In the genomic region with DNA sequence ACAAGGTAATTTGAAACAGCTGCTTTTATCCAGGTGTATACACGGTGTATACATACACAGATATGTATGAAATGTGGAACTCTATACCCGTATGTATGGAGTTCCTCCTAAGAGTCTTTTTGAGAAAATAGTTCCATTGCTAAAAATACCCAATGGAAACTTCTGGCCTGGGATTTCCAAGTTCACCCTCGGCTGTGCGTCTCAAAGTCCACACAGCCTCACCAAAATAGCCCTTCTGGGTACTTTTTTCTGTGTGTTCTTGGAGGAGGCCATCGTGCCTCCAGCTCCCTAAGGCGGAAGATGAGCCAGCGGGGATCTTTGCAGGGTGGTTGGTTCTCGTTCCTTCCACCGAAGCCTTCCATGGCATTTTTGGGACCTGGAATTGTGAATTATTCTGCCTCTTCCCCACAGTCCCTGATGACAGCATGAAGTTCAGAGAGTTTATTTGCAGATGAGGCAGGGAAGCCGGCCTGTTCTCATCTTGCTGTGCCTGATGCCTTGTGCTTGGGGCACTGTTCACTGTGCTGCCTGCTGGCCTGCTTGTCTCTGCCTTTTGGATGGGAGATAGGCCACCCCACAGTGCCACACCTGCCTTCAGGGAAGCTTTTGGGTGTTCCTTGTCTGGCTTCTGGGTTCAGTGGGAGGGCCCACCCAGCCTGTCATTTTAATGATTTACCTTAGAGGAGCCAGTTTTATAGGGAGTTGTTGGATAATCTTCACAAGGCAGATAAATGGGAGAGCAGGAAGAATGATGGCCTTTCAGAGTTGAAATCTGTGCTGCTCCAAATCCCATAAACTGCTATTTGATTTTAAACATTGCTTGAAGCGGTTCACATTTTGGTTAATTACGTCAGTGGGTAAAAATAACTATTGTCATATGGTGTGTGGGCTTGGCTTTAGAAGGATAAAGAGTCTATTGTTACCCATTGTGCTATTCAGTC, we compare ENCODE assay signal across 1 cellular context.
TF ChIP-seq lines count a peak whose summit lies in the region.

No MANE protein-coding gene starts in this region.

TF ChIP-seq in HEK293, 187 proteins besides CTCF, POLR2A, EP300 and RAD21 (continued from another document and continues in another):
- TF ChIP-seq, protein P1, sequence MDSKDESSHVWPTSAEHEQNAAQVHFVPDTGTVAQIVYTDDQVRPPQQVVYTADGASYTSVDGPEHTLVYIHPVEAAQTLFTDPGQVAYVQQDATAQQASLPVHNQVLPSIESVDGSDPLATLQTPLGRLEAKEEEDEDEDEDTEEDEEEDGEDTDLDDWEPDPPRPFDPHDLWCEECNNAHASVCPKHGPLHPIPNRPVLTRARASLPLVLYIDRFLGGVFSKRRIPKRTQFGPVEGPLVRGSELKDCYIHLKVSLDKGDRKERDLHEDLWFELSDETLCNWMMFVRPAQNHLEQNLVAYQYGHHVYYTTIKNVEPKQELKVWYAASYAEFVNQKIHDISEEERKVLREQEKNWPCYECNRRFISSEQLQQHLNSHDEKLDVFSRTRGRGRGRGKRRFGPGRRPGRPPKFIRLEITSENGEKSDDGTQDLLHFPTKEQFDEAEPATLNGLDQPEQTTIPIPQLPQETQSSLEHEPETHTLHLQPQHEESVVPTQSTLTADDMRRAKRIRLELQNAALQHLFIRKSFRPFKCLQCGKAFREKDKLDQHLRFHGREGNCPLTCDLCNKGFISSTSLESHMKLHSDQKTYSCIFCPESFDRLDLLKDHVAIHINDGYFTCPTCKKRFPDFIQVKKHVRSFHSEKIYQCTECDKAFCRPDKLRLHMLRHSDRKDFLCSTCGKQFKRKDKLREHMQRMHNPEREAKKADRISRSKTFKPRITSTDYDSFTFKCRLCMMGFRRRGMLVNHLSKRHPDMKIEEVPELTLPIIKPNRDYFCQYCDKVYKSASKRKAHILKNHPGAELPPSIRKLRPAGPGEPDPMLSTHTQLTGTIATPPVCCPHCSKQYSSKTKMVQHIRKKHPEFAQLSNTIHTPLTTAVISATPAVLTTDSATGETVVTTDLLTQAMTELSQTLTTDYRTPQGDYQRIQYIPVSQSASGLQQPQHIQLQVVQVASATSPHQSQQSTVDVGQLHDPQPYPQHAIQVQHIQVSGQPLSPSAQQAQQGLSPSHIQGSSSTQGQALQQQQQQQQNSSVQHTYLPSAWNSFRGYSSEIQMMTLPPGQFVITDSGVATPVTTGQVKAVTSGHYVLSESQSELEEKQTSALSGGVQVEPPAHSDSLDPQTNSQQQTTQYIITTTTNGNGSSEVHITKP (tag by site-specific recombination; IDR thresholded peaks at IDR 0.05), result no peak
- TF ChIP-seq ZNF148 (tag by site-specific recombination; IDR thresholded peaks at IDR 0.05; ENCODE audit: borderline replicate concordance), result no peak
- TF ChIP-seq ZEB2 (tag by site-specific recombination; IDR thresholded peaks at IDR 0.05), result 0 out of 2 replicates have a peak, but pooled peaks have one; percentile 25
- TF ChIP-seq REPIN1 (tag by site-specific recombination; IDR thresholded peaks at IDR 0.05; ENCODE audit: low read depth), result no peak
- TF ChIP-seq, protein P2, sequence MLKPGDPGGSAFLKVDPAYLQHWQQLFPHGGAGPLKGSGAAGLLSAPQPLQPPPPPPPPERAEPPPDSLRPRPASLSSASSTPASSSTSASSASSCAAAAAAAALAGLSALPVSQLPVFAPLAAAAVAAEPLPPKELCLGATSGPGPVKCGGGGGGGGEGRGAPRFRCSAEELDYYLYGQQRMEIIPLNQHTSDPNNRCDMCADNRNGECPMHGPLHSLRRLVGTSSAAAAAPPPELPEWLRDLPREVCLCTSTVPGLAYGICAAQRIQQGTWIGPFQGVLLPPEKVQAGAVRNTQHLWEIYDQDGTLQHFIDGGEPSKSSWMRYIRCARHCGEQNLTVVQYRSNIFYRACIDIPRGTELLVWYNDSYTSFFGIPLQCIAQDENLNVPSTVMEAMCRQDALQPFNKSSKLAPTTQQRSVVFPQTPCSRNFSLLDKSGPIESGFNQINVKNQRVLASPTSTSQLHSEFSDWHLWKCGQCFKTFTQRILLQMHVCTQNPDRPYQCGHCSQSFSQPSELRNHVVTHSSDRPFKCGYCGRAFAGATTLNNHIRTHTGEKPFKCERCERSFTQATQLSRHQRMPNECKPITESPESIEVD (tag by site-specific recombination; IDR thresholded peaks at IDR 0.05), result peak; percentile 64
- no peak for TF ChIP-seq ZNF341 (tag by site-specific recombination; IDR thresholded peaks at IDR 0.05; ENCODE audit: low read depth)
- TF ChIP-seq ZIC2 (tag by site-specific recombination; IDR thresholded peaks at IDR 0.05), result no peak; the same call in 1 of the 2 replicates
- TF ChIP-seq ZNF561 (tag by site-specific recombination; IDR thresholded peaks at IDR 0.05; ENCODE audit: borderline replicate concordance), result no peak
- TF ChIP-seq ZFP3 (tag by site-specific recombination; IDR thresholded peaks at IDR 0.05; ENCODE audit: low read depth), result no peak
- TF ChIP-seq, protein P3, sequence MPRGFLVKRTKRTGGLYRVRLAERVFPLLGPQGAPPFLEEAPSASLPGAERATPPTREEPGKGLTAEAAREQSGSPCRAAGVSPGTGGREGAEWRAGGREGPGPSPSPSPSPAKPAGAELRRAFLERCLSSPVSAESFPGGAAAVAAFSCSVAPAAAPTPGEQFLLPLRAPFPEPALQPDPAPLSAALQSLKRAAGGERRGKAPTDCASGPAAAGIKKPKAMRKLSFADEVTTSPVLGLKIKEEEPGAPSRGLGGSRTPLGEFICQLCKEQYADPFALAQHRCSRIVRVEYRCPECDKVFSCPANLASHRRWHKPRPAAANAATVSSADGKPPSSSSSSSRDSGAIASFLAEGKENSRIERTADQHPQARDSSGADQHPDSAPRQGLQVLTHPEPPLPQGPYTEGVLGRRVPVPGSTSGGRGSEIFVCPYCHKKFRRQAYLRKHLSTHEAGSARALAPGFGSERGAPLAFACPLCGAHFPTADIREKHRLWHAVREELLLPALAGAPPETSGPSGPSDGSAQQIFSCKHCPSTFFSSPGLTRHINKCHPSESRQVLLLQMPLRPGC (tag by site-specific recombination; IDR thresholded peaks at IDR 0.05), result no peak
- TF ChIP-seq, protein P4, sequence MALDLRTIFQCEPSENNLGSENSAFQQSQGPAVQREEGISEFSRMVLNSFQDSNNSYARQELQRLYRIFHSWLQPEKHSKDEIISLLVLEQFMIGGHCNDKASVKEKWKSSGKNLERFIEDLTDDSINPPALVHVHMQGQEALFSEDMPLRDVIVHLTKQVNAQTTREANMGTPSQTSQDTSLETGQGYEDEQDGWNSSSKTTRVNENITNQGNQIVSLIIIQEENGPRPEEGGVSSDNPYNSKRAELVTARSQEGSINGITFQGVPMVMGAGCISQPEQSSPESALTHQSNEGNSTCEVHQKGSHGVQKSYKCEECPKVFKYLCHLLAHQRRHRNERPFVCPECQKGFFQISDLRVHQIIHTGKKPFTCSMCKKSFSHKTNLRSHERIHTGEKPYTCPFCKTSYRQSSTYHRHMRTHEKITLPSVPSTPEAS (tag by site-specific recombination; IDR thresholded peaks at IDR 0.05), result no peak
- TF ChIP-seq ZNF692 (tag by site-specific recombination; IDR thresholded peaks at IDR 0.05), result 0 out of 2 replicates have a peak, but pooled peaks have one; percentile 36
- TF ChIP-seq, protein P5, sequence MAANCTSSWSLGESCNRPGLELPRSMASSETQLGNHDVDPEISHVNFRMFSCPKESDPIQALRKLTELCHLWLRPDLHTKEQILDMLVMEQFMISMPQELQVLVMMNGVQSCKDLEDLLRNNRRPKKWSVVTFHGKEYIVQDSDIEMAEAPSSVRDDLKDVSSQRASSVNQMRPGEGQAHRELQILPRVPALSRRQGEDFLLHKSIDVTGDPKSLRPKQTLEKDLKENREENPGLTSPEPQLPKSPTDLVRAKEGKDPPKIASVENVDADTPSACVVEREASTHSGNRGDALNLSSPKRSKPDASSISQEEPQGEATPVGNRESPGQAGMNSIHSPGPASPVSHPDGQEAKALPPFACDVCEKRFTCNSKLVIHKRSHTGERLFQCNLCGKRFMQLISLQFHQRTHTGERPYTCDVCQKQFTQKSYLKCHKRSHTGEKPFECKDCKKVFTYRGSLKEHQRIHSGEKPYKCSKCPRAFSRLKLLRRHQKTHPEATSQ (tag by site-specific recombination; IDR thresholded peaks at IDR 0.05), result no peak
- no peak for TF ChIP-seq ZNF701 (tag by site-specific recombination; IDR thresholded peaks at IDR 0.05)
- no peak for TF ChIP-seq MYNN (tag by site-specific recombination; IDR thresholded peaks at IDR 0.05; ENCODE audit: borderline replicate concordance)
- TF ChIP-seq ZBTB6 (tag by site-specific recombination; IDR thresholded peaks at IDR 0.05), result no peak
- no peak for TF ChIP-seq BCL11B (tag by site-specific recombination; IDR thresholded peaks at IDR 0.05; ENCODE audit: low read depth)
- 0 out of 2 replicates have a peak, but pooled peaks have one; percentile 20 for TF ChIP-seq ZNF394 (tag by site-specific recombination; IDR thresholded peaks at IDR 0.05; ENCODE audit: borderline replicate concordance)
- no peak for TF ChIP-seq ZFP41 (tag by site-specific recombination; IDR thresholded peaks at IDR 0.05; ENCODE audit: borderline replicate concordance)
- no peak for TF ChIP-seq ZNF580 (tag by site-specific recombination; IDR thresholded peaks at IDR 0.05)
- TF ChIP-seq, protein P6, sequence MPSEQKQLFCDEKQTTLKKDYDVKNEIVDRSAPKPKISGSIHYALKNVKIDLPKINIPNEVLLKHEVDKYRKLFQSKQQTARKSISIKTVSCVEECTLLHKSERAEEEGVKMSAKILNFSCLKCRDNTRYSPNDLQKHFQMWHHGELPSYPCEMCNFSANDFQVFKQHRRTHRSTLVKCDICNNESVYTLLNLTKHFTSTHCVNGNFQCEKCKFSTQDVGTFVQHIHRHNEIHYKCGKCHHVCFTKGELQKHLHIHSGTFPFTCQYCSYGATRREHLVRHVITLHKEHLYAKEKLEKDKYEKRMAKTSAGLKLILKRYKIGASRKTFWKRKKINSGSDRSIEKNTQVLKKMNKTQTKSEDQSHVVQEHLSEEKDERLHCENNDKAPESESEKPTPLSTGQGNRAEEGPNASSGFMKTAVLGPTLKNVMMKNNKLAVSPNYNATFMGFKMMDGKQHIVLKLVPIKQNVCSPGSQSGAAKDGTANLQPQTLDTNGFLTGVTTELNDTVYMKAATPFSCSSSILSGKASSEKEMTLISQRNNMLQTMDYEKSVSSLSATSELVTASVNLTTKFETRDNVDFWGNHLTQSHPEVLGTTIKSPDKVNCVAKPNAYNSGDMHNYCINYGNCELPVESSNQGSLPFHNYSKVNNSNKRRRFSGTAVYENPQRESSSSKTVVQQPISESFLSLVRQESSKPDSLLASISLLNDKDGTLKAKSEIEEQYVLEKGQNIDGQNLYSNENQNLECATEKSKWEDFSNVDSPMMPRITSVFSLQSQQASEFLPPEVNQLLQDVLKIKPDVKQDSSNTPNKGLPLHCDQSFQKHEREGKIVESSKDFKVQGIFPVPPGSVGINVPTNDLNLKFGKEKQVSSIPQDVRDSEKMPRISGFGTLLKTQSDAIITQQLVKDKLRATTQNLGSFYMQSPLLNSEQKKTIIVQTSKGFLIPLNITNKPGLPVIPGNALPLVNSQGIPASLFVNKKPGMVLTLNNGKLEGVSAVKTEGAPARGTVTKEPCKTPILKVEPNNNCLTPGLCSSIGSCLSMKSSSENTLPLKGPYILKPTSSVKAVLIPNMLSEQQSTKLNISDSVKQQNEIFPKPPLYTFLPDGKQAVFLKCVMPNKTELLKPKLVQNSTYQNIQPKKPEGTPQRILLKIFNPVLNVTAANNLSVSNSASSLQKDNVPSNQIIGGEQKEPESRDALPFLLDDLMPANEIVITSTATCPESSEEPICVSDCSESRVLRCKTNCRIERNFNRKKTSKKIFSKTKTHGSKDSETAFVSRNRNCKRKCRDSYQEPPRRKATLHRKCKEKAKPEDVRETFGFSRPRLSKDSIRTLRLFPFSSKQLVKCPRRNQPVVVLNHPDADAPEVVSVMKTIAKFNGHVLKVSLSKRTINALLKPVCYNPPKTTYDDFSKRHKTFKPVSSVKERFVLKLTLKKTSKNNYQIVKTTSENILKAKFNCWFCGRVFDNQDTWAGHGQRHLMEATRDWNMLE (tag by site-specific recombination; conservative IDR thresholded peaks at IDR 0.05; ENCODE audit: low read depth), result no peak
- no peak for TF ChIP-seq ZNF510 (tag by site-specific recombination; IDR thresholded peaks at IDR 0.05; ENCODE audit: insufficient replicate concordance)
- peak; percentile 97 for TF ChIP-seq GFI1B (tag by site-specific recombination; IDR thresholded peaks at IDR 0.05)
- peak; percentile 26; the same call in 1 of the 2 replicates for TF ChIP-seq ZBTB17 (tag by site-specific recombination; IDR thresholded peaks at IDR 0.05)
- no peak for TF ChIP-seq ZNF473 (tag by site-specific recombination; IDR thresholded peaks at IDR 0.05)
- no peak for TF ChIP-seq ZNF175 (tag by site-specific recombination; IDR thresholded peaks at IDR 0.05)
- no peak for TF ChIP-seq ZNF157 (tag by site-specific recombination; IDR thresholded peaks at IDR 0.05)
- no peak for TF ChIP-seq ZNF558 (tag by site-specific recombination; IDR thresholded peaks at IDR 0.05)
- no peak for TF ChIP-seq ZNF324 (tag by site-specific recombination; IDR thresholded peaks at IDR 0.05)
